15 cellular contexts compared by ENCODE assay signal in the genomic region with DNA sequence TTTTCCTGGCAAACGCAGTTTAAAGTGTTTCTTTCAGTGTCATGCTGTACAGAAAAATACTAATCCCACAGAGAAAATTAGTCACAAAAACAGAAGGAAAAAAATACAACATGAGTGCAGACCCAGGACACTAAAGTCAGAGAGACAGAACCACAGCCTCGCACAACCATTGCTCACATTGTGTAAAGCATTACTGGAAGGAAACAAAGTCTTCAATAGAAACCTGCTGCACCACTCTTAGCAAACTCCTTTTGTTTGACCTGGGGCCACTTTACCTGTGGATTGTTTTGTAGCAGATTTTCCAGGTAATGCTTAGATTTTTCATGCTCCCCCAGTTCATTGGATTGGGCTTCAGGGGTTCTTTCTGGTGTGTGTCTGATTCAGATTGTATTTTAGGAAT.
"Had no signal": no experiment of that assay in that cellular context is flagged by ENCODE, and none has a peak within 500 bp of the region (broad histone marks: within the 10 kb centered on the region; RNA-seq: fewer than 3 reads in every experiment).

No MANE protein-coding gene starts in this region.

- H3K79me2 ChIP-seq: parathyroid adenoma had no signal

- ATAC-seq: activated CD4-positive, CD25-positive, alpha-beta regulatory T cell treated with anti-CD3 and anti-CD28 coated beads, Interleukin-2, amount 50 U/mL, for 24 hours; body of pancreas; stimulated activated effector memory CD8-positive, alpha-beta T cell treated with anti-CD3 and anti-CD28 coated beads, Interleukin-12 subunit alpha, Interleukin-12 subunit beta, amount 100 ng/mL, for 72 hours had no signal

- H3K27me3 ChIP-seq: body of pancreas, neural progenitor cell, transverse colon had no signal

- H3K4me2 ChIP-seq: neural progenitor cell had no signal

- H3K27me3 Mint-ChIP-seq: central memory CD8-positive, alpha-beta T cell; dendritic cell treated with granulocyte-macrophage colony-stimulating factor and Interleukin-4, amounts not matched to agents 40 ng/mL and 50 ng/mL, for 4 days had no signal

- DNase-seq: activated effector memory CD4-positive, alpha-beta T cell treated with Interleukin-2 at 50 U/mL for 16 hours; activated T-cell treated with anti-CD3 and anti-CD28 coated beads, Interleukin-2, amount 50 U/mL, for 1 hour; amniotic stem cell; body of pancreas; erythroblast; SW 1271; transverse colon had no signal

- H3K4me3 ChIP-seq: body of pancreas, neural progenitor cell had no signal

- H3K4me3 Mint-ChIP-seq: activated naive CD4-positive, alpha-beta T cell treated with anti-CD3 and anti-CD28 coated beads, Interleukin-2, amount 50 U/mL, for 24 hours; central memory CD8-positive, alpha-beta T cell; dendritic cell treated with granulocyte-macrophage colony-stimulating factor and Interleukin-4, amounts not matched to agents 40 ng/mL and 50 ng/mL, for 4 days; neural progenitor cell; stimulated activated effector memory CD8-positive, alpha-beta T cell treated with anti-CD3 and anti-CD28 coated beads, Interleukin-12 subunit alpha, Interleukin-12 subunit beta, amount 100 ng/mL, for 72 hours; T-helper 2 cell treated with Interferon-gamma antibody and Interleukin-4, amounts not matched to agents 5 μg/mL and 100 μg/mL, for 36 hours had no signal

- H3K36me3 ChIP-seq: neural progenitor cell, transverse colon had no signal

- H3K9me3 ChIP-seq: body of pancreas had no signal

- H3K4me1 ChIP-seq: body of pancreas, neural progenitor cell, parathyroid adenoma had no signal

- H3K27ac ChIP-seq: body of pancreas, neural progenitor cell, parathyroid adenoma had no signal

- H2AFZ ChIP-seq: neural progenitor cell, parathyroid adenoma had no signal

- H3K27ac Mint-ChIP-seq: activated naive CD4-positive, alpha-beta T cell treated with anti-CD3 and anti-CD28 coated beads, Interleukin-2, amount 50 U/mL, for 24 hours; dendritic cell treated with granulocyte-macrophage colony-stimulating factor and Interleukin-4, amounts not matched to agents 40 ng/mL and 50 ng/mL, for 4 days; neural progenitor cell; stimulated activated effector memory CD8-positive, alpha-beta T cell treated with anti-CD3 and anti-CD28 coated beads, Interleukin-12 subunit alpha, Interleukin-12 subunit beta, amount 100 ng/mL, for 72 hours; T-helper 2 cell treated with Interferon-gamma antibody and Interleukin-4, amounts not matched to agents 5 μg/mL and 100 μg/mL, for 36 hours had no signal

- H3K36me3 Mint-ChIP-seq: neural progenitor cell; stimulated activated effector memory CD8-positive, alpha-beta T cell treated with anti-CD3 and anti-CD28 coated beads, Interleukin-12 subunit alpha, Interleukin-12 subunit beta, amount 100 ng/mL, for 72 hours had no signal

- H3K4me1 Mint-ChIP-seq: activated naive CD4-positive, alpha-beta T cell treated with anti-CD3 and anti-CD28 coated beads, Interleukin-2, amount 50 U/mL, for 24 hours; central memory CD8-positive, alpha-beta T cell; neural progenitor cell; stimulated activated effector memory CD8-positive, alpha-beta T cell treated with anti-CD3 and anti-CD28 coated beads, Interleukin-12 subunit alpha, Interleukin-12 subunit beta, amount 100 ng/mL, for 72 hours had no signal

- H3K9ac ChIP-seq: neural progenitor cell, parathyroid adenoma had no signal
